Comparison of ENCODE assay signal across 8 cellular contexts in genomic region chr12:119178544-119179334, GRCh38. TPM values are rescaled to one million over a fixed set of nuclear protein-coding genes. Genes with fewer than 3 reads are reported as not detected.
A peak's percentile ranks its signal among the peaks of the same experiment; 100 is the strongest.
DNase-seq lines count a peak whose midpoint lies in the region; FAIRE-seq and TF ChIP-seq lines count a peak whose summit lies in the region.

Gene HSPB8, plus strand, starts transcription at chr12:119178931. Its CDS starts 382 bp downstream, at chr12:119179313.

- H2BK120ac ChIP-seq in H1 (replicated peaks; ENCODE audit: low read depth, low read length) = peak within 1 kb of the TSS; percentile 60

- peak within 1 kb of the TSS; percentile 16 for H4K5ac ChIP-seq in H1 (ENCODE audit: insufficient read length, low read depth, low read length)

- FAIRE-seq in H1 (lab: Jason Lieb, UNC) = no peak

- DNase-seq in Caco-2 (peak; percentile 81 to 86), NCI-H460 (ENCODE audit: extremely low read depth, low read depth) (peak; percentile 83), H1 (ENCODE audit: low read depth in 1 of 2, low spot score in 2 of 2) (peak in 1 of 2 experiments; percentile 72), lower leg skin (ENCODE audit: low spot score in 2 of 2) (peak; percentile 76 to 95), tibial artery (peak; percentile 94 to 99), GM13977 (ENCODE audit: low spot score) (no peak)
- no peak for DNase-seq in stimulated activated CD4-positive, alpha-beta T cell treated with anti-CD3 and anti-CD28 coated beads, Interleukin-4, amount 100 ng/mL, for 24 hours
- no peak for DNase-seq in T-helper 2 cell treated with Interferon-gamma antibody and Interleukin-4, amounts not matched to agents 5 μg/mL and 100 μg/mL, for 36 hours (ENCODE audit: low spot score)

- CTCF ChIA-PET in Caco-2 (lab: Charles Lee) (interaction anchor here (0.6 kb wide), 1 partner anchor 268 kb away, joined by 3 read pairs; no protein-coding TSS in a partner anchor), H1 (lab: Charles Lee; ENCODE audit: partially characterized antibody) (interaction anchor here (0.6 to 1.9 kb wide), 12 partner anchors 18 to 1049 kb away, joined by 3 to 7 read pairs (median 3); no protein-coding TSS in a partner anchor)

- peak within 1 kb of the TSS; percentile 4; the same call in 1 of the 2 replicates for H2AFZ ChIP-seq in H1 (ENCODE audit: low read length)

- H2AK5ac ChIP-seq in H1 (ENCODE audit: low read depth, low read length) = no peak within 1 kb of the TSS; the same call in 1 of the 2 replicates

- peak within 1 kb of the TSS; percentile 84 for H2BK20ac ChIP-seq in H1 (ENCODE audit: low read length)

- peak within 1 kb of the TSS; percentile 62 to 65 for H3K4me2 ChIP-seq in H1 (ENCODE audit: insufficient read depth in 1 of 2, low read depth in 2 of 2, low read length in 2 of 2)

- H3K4me1 ChIP-seq in Caco-2 = peaks cover 54% of the 10 kb centered on the region
- H3K4me1 ChIP-seq in H1 (replicated peaks in 1 of 4; ENCODE audit: control insufficient read depth in 3 of 4, insufficient read depth in 4 of 4, low read length in 3 of 4) = peaks cover 15 to 33% (median 21%) of the 10 kb centered on the region in 4 experiments
- H3K4me1 ChIP-seq in tibial artery = peaks cover 3 to 59% (median 37%) of the 10 kb centered on the region in 4 donors

- peak within 1 kb of the TSS; percentile 97 for H3K27ac Mint-ChIP-seq in Caco-2 (ENCODE audit: unreplicated experiment)
- no peak within 1 kb of the TSS for H3K27ac Mint-ChIP-seq in T-helper 2 cell treated with Interferon-gamma antibody and Interleukin-4, amounts not matched to agents 5 μg/mL and 100 μg/mL, for 36 hours

- in situ Hi-C loops in GM13977 (cut with MboI; ENCODE audit: low pct_unique_long_range_greater_than_20kb, low sequenced_read_pairs, unreplicated experiment) = no loop called here

- no peaks in the 10 kb centered on the region for H3K79me1 ChIP-seq in H1 (ENCODE audit: low read depth, low read length)

- H3K27ac ChIP-seq in H1 (ENCODE audit: low read depth, low read length) = no peak within 1 kb of the TSS
- peak within 1 kb of the TSS; percentile 97 to 98 for H3K27ac ChIP-seq in tibial artery

- H2BK15ac ChIP-seq in H1 (ENCODE audit: low read length) = peak within 1 kb of the TSS; percentile 90; the same call in 1 of the 2 replicates

- TF ChIP-seq EP300 in H1 (IDR thresholded peaks at IDR 0.05; ENCODE audit: borderline replicate concordance in 1 of 2, low read depth in 2 of 2, low read length in 2 of 2) = no peak

- no peaks in the 10 kb centered on the region for H3K9me3 Mint-ChIP-seq in Caco-2 (ENCODE audit: unreplicated experiment)
- H3K9me3 Mint-ChIP-seq in T-helper 2 cell treated with Interferon-gamma antibody and Interleukin-4, amounts not matched to agents 5 μg/mL and 100 μg/mL, for 36 hours = no peaks in the 10 kb centered on the region

- no peak within 1 kb of the TSS for H3K14ac ChIP-seq in H1 (ENCODE audit: insufficient read length)

- TF ChIP-seq CTCF in Caco-2 (IDR thresholded peaks at IDR 0.05; ENCODE audit: insufficient read depth in 1 of 2, low read depth in 1 of 2, low read length in 1 of 2, severe bottlenecking in 1 of 2, unreplicated experiment in 1 of 2) (no peak), H1 (IDR thresholded peaks at IDR 0.05; ENCODE audit: control extremely low read depth in 1 of 3, insufficient read depth in 1 of 3, low read depth in 1 of 3, low read length in 3 of 3) (no peak), lower leg skin (IDR thresholded peaks at IDR 0.05) (no peak), tibial artery (IDR thresholded peaks at IDR 0.05) (no peak), GM13977 (IDR thresholded peaks at IDR 0.05; ENCODE audit: extremely low read depth, insufficient read depth, missing control alignments) (no peak)

- H3K79me2 ChIP-seq in H1 (ENCODE audit: control insufficient read depth in 1 of 2, insufficient read depth in 2 of 2, low read length in 2 of 2) = peaks cover 0 to 10% of the 10 kb centered on the region in 2 experiments; a peak in 1 of 4 replicates

- H3K4me3 ChIP-seq in Caco-2 (ENCODE audit: low read depth, low read length) (peak within 1 kb of the TSS; percentile 34), H1 (ENCODE audit: extremely low read depth in 1 of 4, insufficient read depth in 2 of 4, low read depth in 3 of 4, low read length in 4 of 4) (peak within 1 kb of the TSS; percentile 2 to 56 (median 16); a peak in 5 of 8 replicates), lower leg skin (ENCODE audit: low read depth, poor library complexity, severe bottlenecking) (peak within 1 kb of the TSS; percentile 17), tibial artery (peak within 1 kb of the TSS; percentile 80 to 85)

- WGBS in H1 (ENCODE audit: extremely low coverage in 1 of 2, insufficient coverage in 1 of 2, insufficient read length in 1 of 2, insufficient replicate concordance in 2 of 2, low coverage in 1 of 2, low lambda C conversion rate in 2 of 2, missing lambda C conversion rate in 1 of 2), 2 experiments = 16% methylated on average over 24 of the region's 33 CpGs; no CpG with 5 or more reads in 1 of the 2 experiments
- WGBS in lower leg skin, 2 donors = 3% methylated on average over 23 to 33 of the region's 33 CpGs

- H4K91ac ChIP-seq in H1 (replicated peaks; ENCODE audit: insufficient read length, low read length) = peak within 1 kb of the TSS; percentile 78

- no peak within 1 kb of the TSS for H4K8ac ChIP-seq in H1 (ENCODE audit: extremely low read depth, insufficient read depth, low read length)

- H3K23ac ChIP-seq in H1 (ENCODE audit: insufficient read length) = no peak within 1 kb of the TSS

- H3K18ac ChIP-seq in H1 (ENCODE audit: extremely low read depth, low read length) = peak within 1 kb of the TSS; percentile 83

- no peaks in the 10 kb centered on the region for H3K9me3 ChIP-seq in Caco-2
- H3K9me3 ChIP-seq in H1 (ENCODE audit: insufficient read depth in 2 of 2, low read depth in 1 of 2, low read length in 1 of 2) = no peaks in the 10 kb centered on the region
- no peaks in the 10 kb centered on the region for H3K9me3 ChIP-seq in tibial artery

- H3K36me3 Mint-ChIP-seq in Caco-2 (ENCODE audit: insufficient read depth, unreplicated experiment) = peaks cover 7% of the 10 kb centered on the region
- no peaks in the 10 kb centered on the region for H3K36me3 Mint-ChIP-seq in T-helper 2 cell treated with Interferon-gamma antibody and Interleukin-4, amounts not matched to agents 5 μg/mL and 100 μg/mL, for 36 hours (ENCODE audit: low read depth)

- no peaks in the 10 kb centered on the region for H4K20me1 ChIP-seq in H1 (replicated peaks in 1 of 2; ENCODE audit: control insufficient read depth in 1 of 2, insufficient read depth in 2 of 2, low read length in 2 of 2)

- no peak within 1 kb of the TSS for H3K56ac ChIP-seq in H1 (replicated peaks; ENCODE audit: insufficient read length, low read depth, low read length)

- H3K4me1 Mint-ChIP-seq in Caco-2 (ENCODE audit: low read depth, unreplicated experiment) = peaks cover 29% of the 10 kb centered on the region
- H3K4me1 Mint-ChIP-seq in T-helper 2 cell treated with Interferon-gamma antibody and Interleukin-4, amounts not matched to agents 5 μg/mL and 100 μg/mL, for 36 hours (ENCODE audit: low read depth) = no peaks in the 10 kb centered on the region

- H3K27me3 Mint-ChIP-seq in Caco-2 (ENCODE audit: insufficient read depth, unreplicated experiment) = no peaks in the 10 kb centered on the region
- H3K27me3 Mint-ChIP-seq in T-helper 2 cell treated with Interferon-gamma antibody and Interleukin-4, amounts not matched to agents 5 μg/mL and 100 μg/mL, for 36 hours (ENCODE audit: low read depth) = peaks cover 3% of the 10 kb centered on the region

- POLR2A ChIA-PET in Caco-2 (lab: Charles Lee) = interaction anchor here (0.6 to 1.3 kb wide), 3 partner anchors 10 to 213 kb away, joined by 3 to 4 read pairs (median 3); no protein-coding TSS in a partner anchor
- POLR2A ChIA-PET in H1 (lab: Charles Lee; ENCODE audit: partially characterized antibody) = interaction anchor here (1.2 to 4.9 kb wide), 4 partner anchors 21 to 140 kb away, joined by 3 to 24 read pairs (median 3); no protein-coding TSS in a partner anchor

- peak within 1 kb of the TSS; percentile 74 for H3K4me3 Mint-ChIP-seq in Caco-2 (ENCODE audit: unreplicated experiment)
- H3K4me3 Mint-ChIP-seq in T-helper 2 cell treated with Interferon-gamma antibody and Interleukin-4, amounts not matched to agents 5 μg/mL and 100 μg/mL, for 36 hours = no peak within 1 kb of the TSS

- peak within 1 kb of the TSS; percentile 62; the same call in 1 of the 2 replicates for H2BK5ac ChIP-seq in H1 (ENCODE audit: low read depth, low read length)

- H2BK12ac ChIP-seq in H1 (ENCODE audit: low read depth, low read length) = peak within 1 kb of the TSS; percentile 96

- TF ChIP-seq RAD21 in H1 (IDR thresholded peaks at IDR 0.05 in 1 of 2, conservative IDR thresholded peaks at IDR 0.05 in 1 of 2; ENCODE audit: low read depth in 2 of 2, low read length in 2 of 2) = no peak; a peak in 1 of 4 replicates

- BruUV-seq in Caco-2 (replicated peaks; lab: Mats Ljungman, UMichigan) = TSS peak; percentile 68

- H3K27me3 ChIP-seq in Caco-2 (replicated peaks; ENCODE audit: control insufficient read depth, insufficient read depth, low read length) (no peaks in the 10 kb centered on the region), H1 (replicated peaks in 1 of 4; ENCODE audit: control insufficient read depth in 3 of 4, extremely low read depth in 1 of 4, insufficient read depth in 3 of 4, low read length in 3 of 4) (no peaks in the 10 kb centered on the region; a peak in 1 of 7 replicates), tibial artery (no peaks in the 10 kb centered on the region)

- peak within 1 kb of the TSS in 1 of 4 experiments; percentile 10; a peak in 2 of 7 replicates for H3K9ac ChIP-seq in H1 (replicated peaks in 1 of 4; ENCODE audit: extremely low read depth in 1 of 4, low read depth in 3 of 4, low read length in 3 of 4)

- intact Hi-C loops in Caco-2 (cut with micrococcal nuclease; ENCODE audit: unreplicated experiment) = loop anchor here (1.0 to 10.0 kb wide), 3 partner anchors 9 to 61 kb away; no protein-coding TSS in a partner anchor
- intact Hi-C loops in lower leg skin (cut with DNase I; ENCODE audit: low total_unique reads) = no loop called here
- intact Hi-C loops in tibial artery (cut with DNase I; ENCODE audit: low total_unique reads) = no loop called here

- peak within 1 kb of the TSS; percentile 66 for H3K4ac ChIP-seq in H1 (replicated peaks; ENCODE audit: insufficient read length, low read depth, low read length)

- TF ChIP-seq POLR2A in H1 (IDR thresholded peaks at IDR 0.05; ENCODE audit: control extremely low read depth in 1 of 2, low read depth in 2 of 2, low read length in 2 of 2) = peak in 1 of 2 experiments; percentile 12; a peak in 1 of 3 replicates
- no peak for TF ChIP-seq POLR2A in lower leg skin (IDR thresholded peaks at IDR 0.05)

- H3K36me3 ChIP-seq in Caco-2 (ENCODE audit: control insufficient read depth, insufficient read depth, low read length) = no peaks in the 10 kb centered on the region
- H3K36me3 ChIP-seq in H1 (ENCODE audit: control insufficient read depth in 2 of 4, insufficient read depth in 4 of 4, low read length in 3 of 4) = no peaks in the 10 kb centered on the region
- no peaks in the 10 kb centered on the region for H3K36me3 ChIP-seq in tibial artery

- H3K23me2 ChIP-seq in H1 (ENCODE audit: low read depth, low read length) = no peaks in the 10 kb centered on the region; the same call in 1 of the 2 replicates

RNA-seq across cellular contexts. Expression of gene HSPB8, which starts in this region (rescaled TPM):
- total RNA-seq in Caco-2 (2022) (15.3 and 17.1 TPM in 2 replicates), lower leg skin (100 to 1,000 TPM in 2 of 4 donors, 10 to 100 TPM in 2; 85.3 to 139 (median 107) TPM)
- 35.8 and 36.9 TPM in 2 replicates for total RNA-seq in NCI-H460 (2014; rRNA removed; shearing (Covaris generic))
- polyA plus RNA-seq in NCI-H460 (2014; cell fraction: nucleus; rRNA removed) = 31.2 and 40.4 TPM in 2 replicates
- 11.7 TPM in 2 replicates for total RNA-seq in H1 (2021; fragmentation: NEBNext Ultra II Directional; extraction: Animal tissue kit (Norgen Biotek cat#: 25700))
- 17.4 and 28.2 TPM in 2 replicates for polyA plus RNA-seq in H1 (2011; rRNA removed)
- 13.1 TPM for polyA plus RNA-seq in H1 (2011; cell fraction: cytosol; rRNA removed)
- 11.9 TPM for polyA plus RNA-seq in H1 (2011; cell fraction: nucleus; rRNA removed)
- 17.8 to 18.5 TPM (median 18.0 TPM) in 4 replicates for polyA plus RNA-seq in H1 (2012, experiment 1 of 2)
- 26.1 TPM for polyA plus RNA-seq in H1 (2012, experiment 2 of 2)
- polyA plus RNA-seq in H1 (2013, experiment 1 of 2) = 5.5 TPM
- 5.8 TPM for polyA plus RNA-seq in H1 (2013, experiment 2 of 2)
- polyA minus RNA-seq in H1 (2011; rRNA and poly(A)+ RNA removed) = 9.3 and 14.3 TPM in 2 replicates
- 10.0 TPM for polyA minus RNA-seq in H1 (2011; cell fraction: cytosol; rRNA and poly(A)+ RNA removed)
- 9.2 TPM for polyA minus RNA-seq in H1 (2011; cell fraction: nucleus; rRNA and poly(A)+ RNA removed)

Comparison
In these comparisons a context has a peak if more than half of its experiments do, and no peak if none do; other contexts are left out.
1. DNase-seq: peak in Caco-2 (2 of 2), NCI-H460 (single experiment), lower leg skin (2 of 2) and tibial artery (2 of 2); none in stimulated activated CD4-positive, alpha-beta T cell treated with anti-CD3 and anti-CD28 coated beads, Interleukin-4, amount 100 ng/mL, for 24 hours (single experiment), GM13977 (single experiment) and T-helper 2 cell treated with Interferon-gamma antibody and Interleukin-4, amounts not matched to agents 5 μg/mL and 100 μg/mL, for 36 hours (single experiment).
2. H3K4me3 ChIP-seq: peak in every context shown above with its lines; median percentile 82 in tibial artery; 34 in Caco-2; 17 in lower leg skin; 16 in H1.